Comparison of ENCODE assay signal across 18 cellular contexts in genomic region chr5:6553986-6554385, GRCh38.
DNase-seq lines count a peak whose midpoint lies in the region; ATAC-seq, FAIRE-seq and TF ChIP-seq lines count a peak whose summit lies in the region.
"Had no signal": no experiment of that assay in that cellular context is flagged by ENCODE, and none has a peak within 500 bp of the region (broad histone marks: within the 10 kb centered on the region; RNA-seq: fewer than 3 reads in every experiment).

No MANE protein-coding gene starts in this region.

- no peaks in the 10 kb centered on the region for H3K79me2 ChIP-seq in K562 (ENCODE audit: control insufficient read depth, insufficient read depth, low read length)

- peaks cover 21 to 63% of the 10 kb centered on the region in 2 experiments; a peak in 3 of 5 replicates for H3K27me3 ChIP-seq in K562 (ENCODE audit: control insufficient read depth in 2 of 2, insufficient read depth in 2 of 2, low read length in 2 of 2)

- 4% methylated on average over 11 of the region's 11 CpGs for WGBS in K562 (ENCODE audit: insufficient coverage, low coverage, missing lambda C conversion rate)

- ATAC-seq in K562 = peak; percentile 33; the same call in 2 of the 3 replicates
- no peak for ATAC-seq in HG03439 (IDR thresholded peaks at IDR 0.05; ENCODE audit: unreplicated experiment)

- POLR2A ChIA-PET in K562 (lab: Yijun Ruan, JAX) = interaction anchor here (1.0 kb wide), 1 partner anchor 14 kb away, joined by 3 read pairs; no protein-coding TSS in a partner anchor

- H3K4me2 ChIP-seq in K562 (ENCODE audit: insufficient read depth, low read length) = no peak overlapping the region

- H3K36me3 ChIP-seq in K562 (ENCODE audit: control insufficient read depth, insufficient read depth, low read length) = no peaks in the 10 kb centered on the region
- H3K36me3 ChIP-seq in kidney (ENCODE audit: control insufficient read depth in 1 of 2, insufficient read depth in 2 of 2, low read length in 2 of 2) = no peaks in the 10 kb centered on the region
- H3K36me3 ChIP-seq: HAP-1 had no signal

- H3K27ac Mint-ChIP-seq in osteocyte (ENCODE audit: unreplicated experiment) = no peak overlapping the region
- H3K27ac Mint-ChIP-seq: CD4-positive, alpha-beta memory T cell; HFFc6 had no signal

- DNase-seq in K562 (ENCODE audit: extremely low read depth in 1 of 4, low spot score in 3 of 4) (no peak), ecto neural progenitor cell (ENCODE audit: low spot score) (peak; percentile 17), kidney (peak; percentile 36), osteocyte (ENCODE audit: extremely low spot score, unreplicated experiment) (peak; percentile 69), GM10266 (ENCODE audit: extremely low spot score) (no peak)
- DNase-seq: C1 segment of cervical spinal cord; Calu3; CD4-positive, alpha-beta memory T cell; COR-L47; DMS53; DMS79 treated with DMSO at 0.1 percent for 48 hours; GF-D8; GOT3; HFFc6 had no signal

- intact Hi-C loops in K562 (cut with micrococcal nuclease) (no loop called here), kidney (cut with DNase I) (no loop called here)

- H3K36me3 Mint-ChIP-seq in osteocyte (ENCODE audit: unreplicated experiment) = no peaks in the 10 kb centered on the region
- H3K36me3 Mint-ChIP-seq: CD4-positive, alpha-beta memory T cell had no signal

- in situ Hi-C loops in K562 (cut with MboI) = no loop called here

- no peak overlapping the region for H3K4me3 Mint-ChIP-seq in osteocyte (ENCODE audit: unreplicated experiment)
- H3K4me3 Mint-ChIP-seq: CD4-positive, alpha-beta memory T cell; HFFc6 had no signal

- TF ChIP-seq RAD21 in K562 (CRISPR knock-in tag; conservative IDR thresholded peaks at IDR 0.05 in 1 of 2, IDR thresholded peaks at IDR 0.05 in 1 of 2) = no peak

- CTCF ChIA-PET in K562 (lab: Yijun Ruan, JAX; ENCODE audit: low intra/inter-chr PET ratio) = no interaction called here

- H3K9ac ChIP-seq in K562 (ENCODE audit: insufficient read depth in 1 of 2, low read depth in 2 of 2, low read length in 2 of 2) (no peak overlapping the region), kidney (ENCODE audit: low read length in 2 of 2) (no peak overlapping the region)

- FAIRE-seq in K562 (lab: Jason Lieb, UNC) (no peak), kidney (lab: Jason Lieb, UNC) (no peak)
- FAIRE-seq: GM12892, H54 had no signal

- peaks cover 4% of the 10 kb centered on the region; the same call in 1 of the 2 replicates for H4K20me1 ChIP-seq in K562 (replicated peaks; ENCODE audit: control insufficient read depth, insufficient read depth, low read length)

- no peak overlapping the region for H2AFZ ChIP-seq in K562 (ENCODE audit: low read depth, low read length)

- no peak for TF ChIP-seq EP300 in K562 (IDR thresholded peaks at IDR 0.05; ENCODE audit: low read length)

- H3K4me1 ChIP-seq in K562 (replicated peaks in 1 of 2; ENCODE audit: control insufficient read depth in 2 of 2, insufficient read depth in 2 of 2, low read length in 2 of 2) (no peaks in the 10 kb centered on the region), kidney (ENCODE audit: control insufficient read depth in 1 of 2, insufficient read depth in 1 of 2, low read depth in 1 of 2, low read length in 2 of 2) (no peaks in the 10 kb centered on the region)
- H3K4me1 ChIP-seq: HAP-1 had no signal

- no peaks in the 10 kb centered on the region for H3K27me3 Mint-ChIP-seq in osteocyte (ENCODE audit: unreplicated experiment)

- no peak overlapping the region for H3K27ac ChIP-seq in K562 (ENCODE audit: extremely low read depth, low read depth, low read length)
- no peak overlapping the region for H3K27ac ChIP-seq in kidney (ENCODE audit: low read depth in 2 of 2, low read length in 2 of 2)

- TF ChIP-seq CTCF in K562 (IDR thresholded peaks at IDR 0.05 in 2 of 3, conservative IDR thresholded peaks at IDR 0.05 in 1 of 3; ENCODE audit: insufficient read depth in 2 of 3, low read depth in 1 of 3, low read length in 3 of 3) = no peak
- TF ChIP-seq CTCF in kidney (IDR thresholded peaks at IDR 0.05; ENCODE audit: borderline replicate concordance, extremely low read depth, insufficient read depth) = no peak
- no peak for TF ChIP-seq CTCF in osteocyte (IDR thresholded peaks at IDR 0.05)
- no peak for TF ChIP-seq CTCF in GM10266 (IDR thresholded peaks at IDR 0.05; ENCODE audit: control insufficient read depth, insufficient read depth, low read depth, missing control alignments)

- H3K9me3 ChIP-seq in K562 (replicated peaks; ENCODE audit: control insufficient read depth, insufficient read depth, low read depth, low read length) = no peaks in the 10 kb centered on the region
- H3K9me3 ChIP-seq in kidney (ENCODE audit: control insufficient read depth in 1 of 2, low read length in 2 of 2) = no peaks in the 10 kb centered on the region
- H3K9me3 ChIP-seq: HAP-1 had no signal

- no peaks in the 10 kb centered on the region for H3K9me3 Mint-ChIP-seq in osteocyte (ENCODE audit: unreplicated experiment)
- H3K9me3 Mint-ChIP-seq: CD4-positive, alpha-beta memory T cell; HFFc6 had no signal

- H3K4me3 ChIP-seq in K562 (no peak overlapping the region), kidney (ENCODE audit: low read length in 2 of 2) (no peak overlapping the region)
- H3K4me3 ChIP-seq: HAP-1 had no signal

- no peaks in the 10 kb centered on the region for H3K9me1 ChIP-seq in K562 (ENCODE audit: control insufficient read depth, insufficient read depth, low read length)

- TF ChIP-seq POLR2A in K562 (conservative IDR thresholded peaks at IDR 0.05) = no peak

- no TSS peak for BruUV-seq in K562 (replicated peaks; lab: Mats Ljungman, UMichigan)

- H3K4me1 Mint-ChIP-seq in osteocyte (ENCODE audit: unreplicated experiment) = peaks cover 12% of the 10 kb centered on the region
- H3K4me1 Mint-ChIP-seq: CD4-positive, alpha-beta memory T cell had no signal

TF ChIP-seq in K562, 482 proteins besides CTCF, POLR2A, EP300 and RAD21 (continues in another document):
- TF ChIP-seq NR0B1 (IDR thresholded peaks at IDR 0.05; ENCODE audit: partially characterized antibody) (no peak), HNRNPL (IDR thresholded peaks at IDR 0.05; ENCODE audit: low read depth, low read length) (no peak), GABPB1 (CRISPR knock-in tag; IDR thresholded peaks at IDR 0.05) (no peak), NONO (IDR thresholded peaks at IDR 0.05; ENCODE audit: low read depth in 2 of 2, low read length in 1 of 2) (no peak), GABPA (tag; conservative IDR thresholded peaks at IDR 0.05; ENCODE audit: low read depth) (no peak), THRA (IDR thresholded peaks at IDR 0.05) (no peak), HDAC6 (IDR thresholded peaks at IDR 0.05; ENCODE audit: low read depth, low read length) (no peak), ZNF354B (CRISPR knock-in tag; IDR thresholded peaks at IDR 0.05) (no peak), MYC (IDR thresholded peaks at IDR 0.05; ENCODE audit: low read depth, low read length) (no peak), MYC (CRISPR knock-in tag; IDR thresholded peaks at IDR 0.05; ENCODE audit: borderline replicate concordance, low read depth) (no peak), SAP30 (IDR thresholded peaks at IDR 0.05; ENCODE audit: borderline replicate concordance, insufficient read depth, low read depth, low read length, poor library complexity, severe bottlenecking) (no peak), LEF1 (IDR thresholded peaks at IDR 0.05) (no peak)

Comparison
In these comparisons a context has a peak if more than half of its experiments do, and no peak if none do; other contexts are left out.
1. DNase-seq: peak in ecto neural progenitor cell (single experiment), kidney (single experiment) and osteocyte (single experiment); none in K562 (0 of 4) and GM10266 (single experiment).